In genomic region chr2:16429431-16429830, GRCh38 we compare ENCODE assay signal across 16 cellular contexts.
"Had no signal": no experiment of that assay in that cellular context is flagged by ENCODE, and none has a peak within 500 bp of the region (broad histone marks: within the 10 kb centered on the region; RNA-seq: fewer than 3 reads in every experiment).

No MANE protein-coding gene starts in this region.

- H2AFZ ChIP-seq: parathyroid adenoma had no signal

- H3K27ac ChIP-seq: heart right ventricle, neutrophil, parathyroid adenoma, spleen had no signal

- H3K9me3 ChIP-seq: heart right ventricle, neutrophil, spleen had no signal

- H3K79me2 ChIP-seq: parathyroid adenoma had no signal

- FAIRE-seq: bronchial epithelial cell had no signal

- H3K4me3 ChIP-seq: heart right ventricle, spleen had no signal

- DNase-seq: activated CD4-positive, alpha-beta T cell treated with anti-CD3 and anti-CD28 coated beads for 36 hours; activated CD4-positive, alpha-beta T cell treated with anti-CD3 and anti-CD28 coated beads, Interleukin-2, amount 50 U/mL, for 48 hours; activated gamma-delta T cell; cerebellar nuclear complex; cortex of kidney; heart right ventricle; left cardiac atrium; natural killer cell; spleen; stimulated activated naive CD4-positive, alpha-beta T cell; T-helper 9 cell had no signal

- H3K4me1 ChIP-seq: parathyroid adenoma, spleen had no signal

- H3K9ac ChIP-seq: parathyroid adenoma had no signal

- ATAC-seq: activated CD4-positive, alpha-beta T cell treated with anti-CD3 and anti-CD28 coated beads for 36 hours; activated naive CD4-positive, alpha-beta T cell treated with anti-CD3 and anti-CD28 coated beads, Interleukin-2, amount 50 U/mL, for 72 hours; esophagus mucosa; heart right ventricle; left cardiac atrium; natural killer cell had no signal

- H3K36me3 ChIP-seq: heart right ventricle, neutrophil, spleen had no signal

- H3K27me3 ChIP-seq: heart right ventricle, neutrophil, spleen had no signal
